ENCODE assay signal across 31 cellular contexts in the genomic region with DNA sequence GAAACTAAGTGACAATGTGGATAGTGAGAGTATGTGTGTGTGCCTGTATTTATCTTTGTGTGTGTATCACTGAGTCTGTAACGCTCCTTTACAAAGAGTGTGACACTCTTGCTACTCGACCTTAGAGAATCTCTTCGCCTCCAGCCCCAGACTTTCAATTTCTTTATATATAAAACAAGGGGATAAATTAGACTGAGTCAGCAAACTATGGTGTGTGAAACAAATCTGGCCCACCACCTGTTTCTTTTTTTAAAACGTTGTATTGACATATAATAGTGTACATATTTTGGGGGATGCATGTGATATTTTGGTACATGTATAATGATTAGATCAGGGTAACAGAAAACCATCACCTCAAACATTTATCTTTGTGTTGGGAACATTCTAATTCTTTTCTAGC.
"Had no signal": no experiment of that assay in that cellular context is flagged by ENCODE, and none has a peak within 500 bp of the region (broad histone marks: within the 10 kb centered on the region; RNA-seq: fewer than 3 reads in every experiment).

No MANE protein-coding gene starts in this region.

- H3K27ac Mint-ChIP-seq: activated CD4-positive, alpha-beta memory T cell treated with anti-CD3 and anti-CD28 coated beads for 36 hours; activated CD4-positive, alpha-beta T cell treated with anti-CD3 and anti-CD28 coated beads for 36 hours; activated CD4-positive, alpha-beta T cell treated with anti-CD3 and anti-CD28 coated beads, Interleukin-2, amount 10 ng/mL, durations not matched to agents 24 days and 14 days; activated CD8-positive, alpha-beta memory T cell treated with anti-CD3 and anti-CD28 coated beads, Interleukin-2, amount 10 ng/mL, durations not matched to agents 7 days and 5 days; activated CD8-positive, alpha-beta T cell treated with anti-CD3 and anti-CD28 coated beads, Interleukin-2, amount 10 ng/mL, durations not matched to agents 7 days and 5 days; activated naive CD4-positive, alpha-beta T cell treated with anti-CD3 and anti-CD28 coated beads for 36 hours; activated naive CD4-positive, alpha-beta T cell treated with anti-CD3 and anti-CD28 coated beads, Interleukin-2, amount 50 U/mL, for 24 hours; activated naive CD8-positive, alpha-beta T cell treated with anti-CD3 and anti-CD28 coated beads for 36 hours; activated naive CD8-positive, alpha-beta T cell treated with anti-CD3 and anti-CD28 coated beads, Interleukin-2, amount 50 U/mL, for 24 hours; activated T-helper 1 cell treated with anti-CD3 and anti-CD28 coated beads, Interleukin-12 subunit alpha, Interleukin-12 subunit beta, Interleukin-2, Interleukin-4 antibody, amounts not matched to agents 30 ng/mL and 10 ng/mL and 1 ng/mL, durations not matched to agents 14 hours and 24 hours and 36 hours; activated T-helper 2 cell treated with anti-CD3 and anti-CD28 coated beads, Interferon-gamma antibody, Interleukin-2, Interleukin-4, amounts not matched to agents 10 μg/mL and 5 μg/mL and 100 μg/mL, durations not matched to agents 14 hours and 24 hours and 36 hours; effector memory CD8-positive, alpha-beta T cell had no signal

- H3K27me3 Mint-ChIP-seq: activated CD4-positive, alpha-beta T cell treated with anti-CD3 and anti-CD28 coated beads, Interleukin-2, amount 10 ng/mL, durations not matched to agents 24 days and 14 days; activated CD8-positive, alpha-beta memory T cell treated with anti-CD3 and anti-CD28 coated beads, Interleukin-2, amount 10 ng/mL, durations not matched to agents 7 days and 5 days had no signal

- H3K4me1 Mint-ChIP-seq: activated CD4-positive, alpha-beta T cell treated with anti-CD3 and anti-CD28 coated beads for 36 hours; activated CD4-positive, alpha-beta T cell treated with anti-CD3 and anti-CD28 coated beads, Interleukin-2, amount 10 ng/mL, durations not matched to agents 24 days and 14 days; activated CD8-positive, alpha-beta memory T cell treated with anti-CD3 and anti-CD28 coated beads, Interleukin-2, amount 10 ng/mL, durations not matched to agents 7 days and 5 days; activated naive CD4-positive, alpha-beta T cell treated with anti-CD3 and anti-CD28 coated beads, Interleukin-2, amount 50 U/mL, for 24 hours; activated naive CD8-positive, alpha-beta T cell treated with anti-CD3 and anti-CD28 coated beads for 36 hours had no signal

- H3K36me3 ChIP-seq: adrenal gland, esophagus muscularis mucosa had no signal

- H3K4me3 ChIP-seq: adrenal gland, body of pancreas, esophagus muscularis mucosa had no signal

- H3K9me3 ChIP-seq: adrenal gland, body of pancreas, esophagus muscularis mucosa had no signal

- H3K27ac ChIP-seq: adrenal gland, body of pancreas had no signal

- H3K27me3 ChIP-seq: adrenal gland, body of pancreas, esophagus muscularis mucosa had no signal

- ATAC-seq: activated CD4-positive, alpha-beta T cell treated with anti-CD3 and anti-CD28 coated beads for 36 hours; activated CD8-positive, alpha-beta memory T cell treated with anti-CD3 and anti-CD28 coated beads, Interleukin-2, amount 10 ng/mL, durations not matched to agents 7 days and 5 days; activated CD8-positive, alpha-beta T cell treated with anti-CD3 and anti-CD28 coated beads, Interleukin-2, amount 10 ng/mL, durations not matched to agents 7 days and 5 days; activated naive CD8-positive, alpha-beta T cell treated with anti-CD3 and anti-CD28 coated beads, Interleukin-2, amount 50 U/mL, for 24 hours; body of pancreas; effector memory CD8-positive, alpha-beta T cell had no signal

- H3K9me3 Mint-ChIP-seq: activated CD4-positive, alpha-beta memory T cell treated with anti-CD3 and anti-CD28 coated beads for 36 hours; activated CD4-positive, alpha-beta T cell treated with anti-CD3 and anti-CD28 coated beads, Interleukin-2, amount 10 ng/mL, durations not matched to agents 24 days and 14 days; activated naive CD4-positive, alpha-beta T cell treated with anti-CD3 and anti-CD28 coated beads for 36 hours; activated naive CD4-positive, alpha-beta T cell treated with anti-CD3 and anti-CD28 coated beads, Interleukin-2, amount 50 U/mL, for 24 hours; activated naive CD8-positive, alpha-beta T cell treated with anti-CD3 and anti-CD28 coated beads for 36 hours; activated naive CD8-positive, alpha-beta T cell treated with anti-CD3 and anti-CD28 coated beads, Interleukin-2, amount 50 U/mL, for 24 hours; activated T-helper 1 cell treated with anti-CD3 and anti-CD28 coated beads, Interleukin-12 subunit alpha, Interleukin-12 subunit beta, Interleukin-2, Interleukin-4 antibody, amounts not matched to agents 30 ng/mL and 10 ng/mL and 1 ng/mL, durations not matched to agents 14 hours and 24 hours and 36 hours; activated T-helper 2 cell treated with anti-CD3 and anti-CD28 coated beads, Interferon-gamma antibody, Interleukin-2, Interleukin-4, amounts not matched to agents 10 μg/mL and 5 μg/mL and 100 μg/mL, durations not matched to agents 14 hours and 24 hours and 36 hours; effector memory CD8-positive, alpha-beta T cell had no signal

- H3K4me3 Mint-ChIP-seq: activated CD4-positive, alpha-beta memory T cell treated with anti-CD3 and anti-CD28 coated beads for 36 hours; activated CD4-positive, alpha-beta T cell treated with anti-CD3 and anti-CD28 coated beads for 36 hours; activated CD4-positive, alpha-beta T cell treated with anti-CD3 and anti-CD28 coated beads, Interleukin-2, amount 10 ng/mL, durations not matched to agents 24 days and 14 days; activated CD8-positive, alpha-beta memory T cell treated with anti-CD3 and anti-CD28 coated beads, Interleukin-2, amount 10 ng/mL, durations not matched to agents 7 days and 5 days; activated CD8-positive, alpha-beta T cell treated with anti-CD3 and anti-CD28 coated beads, Interleukin-2, amount 10 ng/mL, durations not matched to agents 7 days and 5 days; activated naive CD4-positive, alpha-beta T cell treated with anti-CD3 and anti-CD28 coated beads for 36 hours; activated naive CD4-positive, alpha-beta T cell treated with anti-CD3 and anti-CD28 coated beads, Interleukin-2, amount 50 U/mL, for 24 hours; activated naive CD8-positive, alpha-beta T cell treated with anti-CD3 and anti-CD28 coated beads for 36 hours; activated naive CD8-positive, alpha-beta T cell treated with anti-CD3 and anti-CD28 coated beads, Interleukin-2, amount 50 U/mL, for 24 hours; activated T-helper 1 cell treated with anti-CD3 and anti-CD28 coated beads, Interleukin-12 subunit alpha, Interleukin-12 subunit beta, Interleukin-2, Interleukin-4 antibody, amounts not matched to agents 30 ng/mL and 10 ng/mL and 1 ng/mL, durations not matched to agents 14 hours and 24 hours and 36 hours; effector memory CD8-positive, alpha-beta T cell had no signal

- DNase-seq: activated CD4-positive, alpha-beta memory T cell treated with anti-CD3 and anti-CD28 coated beads for 36 hours; activated CD4-positive, alpha-beta T cell treated with anti-CD3 and anti-CD28 coated beads for 36 hours; activated CD4-positive, alpha-beta T cell treated with anti-CD3 and anti-CD28 coated beads, Interleukin-2, amount 10 ng/mL, durations not matched to agents 24 days and 14 days; activated CD4-positive, CD25-positive, alpha-beta regulatory T cell; activated CD4-positive, CD25-positive, alpha-beta regulatory T cell treated with anti-CD3 and anti-CD28 coated beads, Interleukin-2, amount 50 U/mL, for 72 hours; activated CD8-positive, alpha-beta memory T cell treated with anti-CD3 and anti-CD28 coated beads, Interleukin-2, amount 10 ng/mL, durations not matched to agents 7 days and 5 days; activated CD8-positive, alpha-beta memory T cell treated with anti-CD3 and anti-CD28 coated beads, Interleukin-2, amount 50 U/mL, for 4 hours; activated CD8-positive, alpha-beta T cell treated with anti-CD3 and anti-CD28 coated beads, Interleukin-2, amount 10 ng/mL, durations not matched to agents 7 days and 5 days; activated effector memory CD4-positive, alpha-beta T cell treated with anti-CD3 and anti-CD28 coated beads, Interleukin-2, amount 50 U/mL, for 16 hours; activated naive CD4-positive, alpha-beta T cell treated with anti-CD3 and anti-CD28 coated beads for 36 hours; activated naive CD8-positive, alpha-beta T cell treated with anti-CD3 and anti-CD28 coated beads for 36 hours; activated naive CD8-positive, alpha-beta T cell treated with anti-CD3 and anti-CD28 coated beads, Interleukin-2, amount 50 U/mL, for 24 hours; activated T-cell treated with anti-CD3 and anti-CD28 coated beads, Interleukin-2, amount 50 U/mL, for 1 hour; activated T-cell treated with anti-CD3 and anti-CD28 coated beads, Interleukin-2, amount 50 U/mL, for 48 hours; adrenal gland; amygdala; aorta; body of pancreas; caudate nucleus; cortex of kidney; dermis blood vessel endothelial cell; effector CD4-positive, alpha-beta T cell; effector memory CD8-positive, alpha-beta T cell; erythroblast; foreskin melanocyte; head of caudate nucleus; T-helper 2 cell had no signal

- H3K36me3 Mint-ChIP-seq: activated CD4-positive, alpha-beta memory T cell treated with anti-CD3 and anti-CD28 coated beads for 36 hours; activated CD8-positive, alpha-beta memory T cell treated with anti-CD3 and anti-CD28 coated beads, Interleukin-2, amount 10 ng/mL, durations not matched to agents 7 days and 5 days; activated naive CD4-positive, alpha-beta T cell treated with anti-CD3 and anti-CD28 coated beads, Interleukin-2, amount 50 U/mL, for 24 hours; activated naive CD8-positive, alpha-beta T cell treated with anti-CD3 and anti-CD28 coated beads for 36 hours had no signal

- H3K4me1 ChIP-seq: adrenal gland had no signal
